ENCODE assay signal across 21 cellular contexts in genomic region chr16:81665588-81665987, GRCh38.
DNase-seq lines count a peak whose midpoint lies in the region; ATAC-seq and TF ChIP-seq lines count a peak whose summit lies in the region.
"Had no signal": no experiment of that assay in that cellular context is flagged by ENCODE, and none has a peak within 500 bp of the region (broad histone marks: within the 10 kb centered on the region; RNA-seq: fewer than 3 reads in every experiment).

No MANE protein-coding gene starts in this region.

- in situ Hi-C loops in ACHN (cut with HindIII; ENCODE audit: low pct_ligation_motif_present, low pct_unique_long_range_greater_than_20kb, low sequenced_read_pairs), result no loop called here

- ATAC-seq in CD8-positive, alpha-beta T cell, result no peak
- no peak for ATAC-seq in activated T-helper 17 cell treated with anti-CD3 and anti-CD28 coated beads, Interleukin-2, amount 50 U/mL, for 72 hours (replicated peaks)
- no peak for ATAC-seq in memory B cell (ENCODE audit: low read depth)
- ATAC-seq in HG02588 (IDR thresholded peaks at IDR 0.05; ENCODE audit: unreplicated experiment), result no peak
- no peak for ATAC-seq in HG03280 (IDR thresholded peaks at IDR 0.05; ENCODE audit: unreplicated experiment)
- ATAC-seq: GM12878 had no signal

- POLR2A ChIA-PET in CD8-positive, alpha-beta T cell (lab: Charles Lee), result no interaction called here

- peaks cover 66% of the 10 kb centered on the region for H3K36me3 Mint-ChIP-seq in activated T-cell treated with anti-CD3 and anti-CD28 coated beads, Interleukin-2, amount 50 U/mL, for 24 hours (ENCODE audit: low read depth)
- peaks cover 57% of the 10 kb centered on the region for H3K36me3 Mint-ChIP-seq in CD8-positive, alpha-beta T cell
- H3K36me3 Mint-ChIP-seq in activated T-helper 17 cell treated with anti-CD3 and anti-CD28 coated beads, Interleukin-2, amount 50 U/mL, for 72 hours (ENCODE audit: low read depth), result peaks cover 45% of the 10 kb centered on the region
- peaks cover 44% of the 10 kb centered on the region for H3K36me3 Mint-ChIP-seq in memory B cell

- H3K27me3 ChIP-seq in CD8-positive, alpha-beta T cell (ENCODE audit: insufficient read depth, low read length), result no peaks in the 10 kb centered on the region
- H3K27me3 ChIP-seq: SJCRH30 had no signal

- intact Hi-C loops in CD8-positive, alpha-beta T cell (cut with DNase I, micrococcal nuclease), result no loop called here

- H3K36me3 ChIP-seq in CD8-positive, alpha-beta T cell (ENCODE audit: insufficient read depth, low read length), result peaks cover 9% of the 10 kb centered on the region
- H3K36me3 ChIP-seq: SJCRH30 had no signal

- DNase-seq in activated T-cell treated with anti-CD3 and anti-CD28 coated beads, Interleukin-2, amount 50 U/mL, for 24 hours, result no peak
- no peak for DNase-seq in activated T-cell treated with anti-CD3 and anti-CD28 coated beads, Interleukin-2, amount 50 U/mL, for 1 hour
- no peak for DNase-seq in CD8-positive, alpha-beta T cell
- DNase-seq in memory B cell (ENCODE audit: low spot score in 2 of 2) (no peak), ACHN (no peak)
- DNase-seq: DND-41, MV-4-11, NCI-H1417, NCI-H1694 treated with DMSO at 0.1 percent for 48 hours, NCI-H2081 treated with DMSO at 0.1 percent for 48 hours, NCI-H2171 treated with DMSO at 0.1 percent for 48 hours, NCI-H526, OCI-M1, SJCRH30 had no signal

- no peak overlapping the region for H3K27ac ChIP-seq in CD8-positive, alpha-beta T cell (ENCODE audit: low read depth, low read length)
- H3K27ac ChIP-seq: 22Rv1, C4-2B, HL-60, SJCRH30 had no signal

- H3K4me1 Mint-ChIP-seq in activated T-cell treated with anti-CD3 and anti-CD28 coated beads, Interleukin-2, amount 50 U/mL, for 24 hours (ENCODE audit: low read depth), result no peaks in the 10 kb centered on the region
- no peaks in the 10 kb centered on the region for H3K4me1 Mint-ChIP-seq in CD8-positive, alpha-beta T cell (ENCODE audit: low read depth)
- H3K4me1 Mint-ChIP-seq in activated T-helper 17 cell treated with anti-CD3 and anti-CD28 coated beads, Interleukin-2, amount 50 U/mL, for 72 hours, result no peaks in the 10 kb centered on the region
- H3K4me1 Mint-ChIP-seq in memory B cell, result peaks cover 4% of the 10 kb centered on the region

- no peak overlapping the region for H3K4me3 ChIP-seq in CD8-positive, alpha-beta T cell (ENCODE audit: low read depth, low read length)
- H3K4me3 ChIP-seq: GM12878, SJCRH30 had no signal

- no peaks in the 10 kb centered on the region for H3K9me3 Mint-ChIP-seq in activated T-cell treated with anti-CD3 and anti-CD28 coated beads, Interleukin-2, amount 50 U/mL, for 24 hours
- no peaks in the 10 kb centered on the region for H3K9me3 Mint-ChIP-seq in CD8-positive, alpha-beta T cell
- H3K9me3 Mint-ChIP-seq in activated T-helper 17 cell treated with anti-CD3 and anti-CD28 coated beads, Interleukin-2, amount 50 U/mL, for 72 hours, result no peaks in the 10 kb centered on the region
- H3K9me3 Mint-ChIP-seq in memory B cell, result no peaks in the 10 kb centered on the region

- H3K9me3 ChIP-seq in CD8-positive, alpha-beta T cell (ENCODE audit: low read length), result no peaks in the 10 kb centered on the region
- H3K9me3 ChIP-seq: SJCRH30 had no signal

- CTCF ChIA-PET in CD8-positive, alpha-beta T cell (lab: Charles Lee), result interaction anchor here (1.0 kb wide), 1 partner anchor 20 kb away, joined by 3 read pairs; no protein-coding TSS in a partner anchor

- peak overlapping the region; percentile 27 for H3K27ac Mint-ChIP-seq in activated T-cell treated with anti-CD3 and anti-CD28 coated beads, Interleukin-2, amount 50 U/mL, for 24 hours
- peak overlapping the region; percentile 20 for H3K27ac Mint-ChIP-seq in CD8-positive, alpha-beta T cell
- H3K27ac Mint-ChIP-seq in activated T-helper 17 cell treated with anti-CD3 and anti-CD28 coated beads, Interleukin-2, amount 50 U/mL, for 72 hours, result peak overlapping the region; percentile 47
- H3K27ac Mint-ChIP-seq in memory B cell, result peak overlapping the region; percentile 60

- no peak overlapping the region for H3K4me3 Mint-ChIP-seq in activated T-cell treated with anti-CD3 and anti-CD28 coated beads, Interleukin-2, amount 50 U/mL, for 24 hours
- no peak overlapping the region for H3K4me3 Mint-ChIP-seq in CD8-positive, alpha-beta T cell
- no peak overlapping the region for H3K4me3 Mint-ChIP-seq in activated T-helper 17 cell treated with anti-CD3 and anti-CD28 coated beads, Interleukin-2, amount 50 U/mL, for 72 hours
- no peak overlapping the region for H3K4me3 Mint-ChIP-seq in memory B cell

- no peak for TF ChIP-seq CTCF in CD8-positive, alpha-beta T cell (IDR thresholded peaks at IDR 0.05)

- no peaks in the 10 kb centered on the region for H3K27me3 Mint-ChIP-seq in activated T-cell treated with anti-CD3 and anti-CD28 coated beads, Interleukin-2, amount 50 U/mL, for 24 hours
- no peaks in the 10 kb centered on the region for H3K27me3 Mint-ChIP-seq in CD8-positive, alpha-beta T cell (ENCODE audit: low read depth)
- no peaks in the 10 kb centered on the region for H3K27me3 Mint-ChIP-seq in activated T-helper 17 cell treated with anti-CD3 and anti-CD28 coated beads, Interleukin-2, amount 50 U/mL, for 72 hours
- no peaks in the 10 kb centered on the region for H3K27me3 Mint-ChIP-seq in memory B cell

- no peaks in the 10 kb centered on the region for H3K4me1 ChIP-seq in CD8-positive, alpha-beta T cell (ENCODE audit: insufficient read depth, low read length)
